Comparison of ENCODE assay signal across 8 cellular contexts in genomic region chr6:26322645-26323482, GRCh38. TPM values are rescaled to one million over a fixed set of nuclear protein-coding genes. Genes with fewer than 3 reads are reported as not detected.
DNase-seq lines count a peak whose midpoint lies in the region; ATAC-seq, FAIRE-seq and TF ChIP-seq lines count a peak whose summit lies in the region.

No MANE protein-coding gene starts in this region.

- TF ChIP-seq RAD21 in H1 (IDR thresholded peaks at IDR 0.05 in 1 of 2, conservative IDR thresholded peaks at IDR 0.05 in 1 of 2; ENCODE audit: low read depth in 2 of 2, low read length in 2 of 2): no peak

- no peak overlapping the region for H3K56ac ChIP-seq in H1 (replicated peaks; ENCODE audit: insufficient read length, low read depth, low read length)
- H3K56ac ChIP-seq in mesendoderm (ENCODE audit: low read length): no peak overlapping the region

- H2BK5ac ChIP-seq in H1 (ENCODE audit: low read depth, low read length) (no peak overlapping the region), mesendoderm (ENCODE audit: low read length) (no peak overlapping the region)

- TF ChIP-seq POLR2A in H1 (IDR thresholded peaks at IDR 0.05; ENCODE audit: control extremely low read depth in 1 of 2, low read depth in 2 of 2, low read length in 2 of 2): no peak

- H3K9me3 ChIP-seq in DOHH2 (ENCODE audit: control insufficient read depth, insufficient read depth, low read length) (no peaks in the 10 kb centered on the region), H1 (ENCODE audit: insufficient read depth in 2 of 2, low read depth in 1 of 2, low read length in 1 of 2) (no peaks in the 10 kb centered on the region), subcutaneous abdominal adipose tissue (ENCODE audit: control insufficient read depth in 5 of 5, low read length in 5 of 5) (no peaks in the 10 kb centered on the region)

- H4K8ac ChIP-seq in H1 (ENCODE audit: extremely low read depth, insufficient read depth, low read length) (no peak overlapping the region), mesendoderm (ENCODE audit: low read depth, low read length) (no peak overlapping the region)

- 58% methylated on average over 21 of the region's 21 CpGs; no CpG with 5 or more reads in 1 of the 2 experiments for WGBS in H1 (ENCODE audit: extremely low coverage in 1 of 2, insufficient coverage in 1 of 2, insufficient read length in 1 of 2, insufficient replicate concordance in 2 of 2, low coverage in 1 of 2, low lambda C conversion rate in 2 of 2, missing lambda C conversion rate in 1 of 2), 2 experiments
- WGBS in mesendoderm (ENCODE audit: extremely low coverage, insufficient coverage, low lambda C conversion rate): no CpG with 5 or more reads among the region's 21 CpGs

- H2AFZ ChIP-seq in H1 (ENCODE audit: low read length): no peak overlapping the region

- DNase-seq in NCI-H460 (ENCODE audit: extremely low read depth, low read depth): peak; percentile 85
- DNase-seq in activated CD4-positive, alpha-beta T cell treated with anti-CD3 and anti-CD28 coated beads for 4 hours: peak; percentile 66 to 78
- DNase-seq in H1 (ENCODE audit: low read depth in 1 of 2, low spot score in 2 of 2): peak in 1 of 2 experiments; percentile 81
- peak; percentile 95 for DNase-seq in mesendoderm

- no peaks in the 10 kb centered on the region; the same call in none of the 2 replicates for H3K23me2 ChIP-seq in H1 (ENCODE audit: low read depth, low read length)

- H3K9ac ChIP-seq in H1 (replicated peaks in 1 of 4; ENCODE audit: extremely low read depth in 1 of 4, low read depth in 3 of 4, low read length in 3 of 4) (0 out of 7 replicates have a peak overlapping the region, but pooled peaks of 1 of the 4 experiments have one; percentile 18), mesendoderm (ENCODE audit: low read length) (no peak overlapping the region), subcutaneous abdominal adipose tissue (ENCODE audit: low read length in 5 of 5) (peak overlapping the region in 2 of 5 donors; percentile 73)

- H3K4me3 ChIP-seq in DOHH2 (ENCODE audit: low read length) (peak overlapping the region; percentile 88), H1 (ENCODE audit: extremely low read depth in 1 of 4, insufficient read depth in 2 of 4, low read depth in 3 of 4, low read length in 4 of 4) (peak overlapping the region; percentile 70 to 89 (median 78)), mesendoderm (ENCODE audit: low read length) (no peak overlapping the region), subcutaneous abdominal adipose tissue (ENCODE audit: low read depth in 1 of 5, low read length in 5 of 5) (peak overlapping the region; percentile 43 to 88 (median 82))

- no peak overlapping the region for H4K91ac ChIP-seq in H1 (replicated peaks; ENCODE audit: insufficient read length, low read length)

- CTCF ChIA-PET in H1 (lab: Charles Lee; ENCODE audit: partially characterized antibody): interaction anchor here (0.7 to 2.3 kb wide), 14 partner anchors 8 to 1452 kb away, joined by 3 to 10 read pairs (median 4); no protein-coding TSS in a partner anchor

- H2BK120ac ChIP-seq in H1 (replicated peaks; ENCODE audit: low read depth, low read length): peak overlapping the region; percentile 43
- no peak overlapping the region for H2BK120ac ChIP-seq in mesendoderm (ENCODE audit: low read depth, low read length)

- TF ChIP-seq EP300 in H1 (IDR thresholded peaks at IDR 0.05; ENCODE audit: borderline replicate concordance in 1 of 2, low read depth in 2 of 2, low read length in 2 of 2): no peak

- H3K23ac ChIP-seq in H1 (ENCODE audit: insufficient read length): no peak overlapping the region
- no peak overlapping the region for H3K23ac ChIP-seq in mesendoderm (ENCODE audit: low read length)

- H3K79me2 ChIP-seq in DOHH2 (ENCODE audit: control insufficient read depth, low read length) (no peaks in the 10 kb centered on the region), H1 (ENCODE audit: control insufficient read depth in 1 of 2, insufficient read depth in 2 of 2, low read length in 2 of 2) (no peaks in the 10 kb centered on the region), mesendoderm (ENCODE audit: control insufficient read depth, insufficient read depth, low read length) (no peaks in the 10 kb centered on the region)

- H3K79me1 ChIP-seq in H1 (ENCODE audit: low read depth, low read length) (no peaks in the 10 kb centered on the region), mesendoderm (ENCODE audit: low read length) (no peaks in the 10 kb centered on the region)

- TF ChIP-seq CTCF in DOHH2 (IDR thresholded peaks at IDR 0.05; ENCODE audit: low read depth, low read length, poor library complexity, severe bottlenecking) (no peak), H1 (IDR thresholded peaks at IDR 0.05; ENCODE audit: control extremely low read depth in 1 of 3, insufficient read depth in 1 of 3, low read depth in 1 of 3, low read length in 3 of 3) (no peak)

- peaks cover 22% of the 10 kb centered on the region for H3F3A ChIP-seq in DOHH2 (ENCODE audit: control insufficient read depth, insufficient read depth)

- H3K27ac ChIP-seq in DOHH2 (ENCODE audit: low read depth, low read length): peak overlapping the region; percentile 72
- no peak overlapping the region for H3K27ac ChIP-seq in H1 (ENCODE audit: low read depth, low read length)
- H3K27ac ChIP-seq in mesendoderm (ENCODE audit: low read depth, low read length): no peak overlapping the region
- peak overlapping the region; percentile 54 for H3K27ac ChIP-seq in subcutaneous abdominal adipose tissue (ENCODE audit: low read depth, low read length)

- POLR2A ChIA-PET in H1 (lab: Charles Lee; ENCODE audit: partially characterized antibody): interaction anchor here (0.6 to 3.1 kb wide), 15 partner anchors 11 to 824 kb away, joined by 3 to 37 read pairs (median 4); partner anchors contain the start of gene HMGN4

- no peak overlapping the region; the same call in 1 of the 2 replicates for H2BK12ac ChIP-seq in H1 (ENCODE audit: low read depth, low read length)

- FAIRE-seq in H1 (lab: Jason Lieb, UNC): peak; percentile 7

- H3K9me2 ChIP-seq in DOHH2 (replicated peaks; ENCODE audit: control insufficient read depth, low read length): no peaks in the 10 kb centered on the region

- no peak overlapping the region for H2BK20ac ChIP-seq in H1 (ENCODE audit: low read length)

- H3K14ac ChIP-seq in H1 (ENCODE audit: insufficient read length): no peak overlapping the region

- H4K5ac ChIP-seq in H1 (ENCODE audit: insufficient read length, low read depth, low read length) (no peak overlapping the region), mesendoderm (ENCODE audit: low read length) (no peak overlapping the region)

- H4K20me1 ChIP-seq in DOHH2 (ENCODE audit: control insufficient read depth, insufficient read depth, low read depth, low read length) (no peaks in the 10 kb centered on the region), H1 (replicated peaks in 1 of 2; ENCODE audit: control insufficient read depth in 1 of 2, insufficient read depth in 2 of 2, low read length in 2 of 2) (peaks cover 0 to 1% of the 10 kb centered on the region in 2 experiments)

- H3K4me2 ChIP-seq in DOHH2 (ENCODE audit: low read length): peak overlapping the region; percentile 55
- peak overlapping the region; percentile 50 to 62; a peak in 2 of 4 replicates for H3K4me2 ChIP-seq in H1 (ENCODE audit: insufficient read depth in 1 of 2, low read depth in 2 of 2, low read length in 2 of 2)
- no peak overlapping the region for H3K4me2 ChIP-seq in mesendoderm (ENCODE audit: low read length)

- H3K18ac ChIP-seq in H1 (ENCODE audit: extremely low read depth, low read length): no peak overlapping the region
- H3K18ac ChIP-seq in mesendoderm (ENCODE audit: low read length): no peak overlapping the region

- H2BK15ac ChIP-seq in H1 (ENCODE audit: low read length): no peak overlapping the region
- no peak overlapping the region for H2BK15ac ChIP-seq in mesendoderm (replicated peaks; ENCODE audit: low read depth)

- H3K4me1 ChIP-seq in DOHH2 (ENCODE audit: control insufficient read depth, low read length) (peaks cover 45% of the 10 kb centered on the region), H1 (replicated peaks in 1 of 4; ENCODE audit: control insufficient read depth in 3 of 4, insufficient read depth in 4 of 4, low read length in 3 of 4) (peaks cover 0 to 5% (median 2%) of the 10 kb centered on the region in 4 experiments; a peak in 3 of 7 replicates), mesendoderm (ENCODE audit: control insufficient read depth, low read depth, low read length) (no peaks in the 10 kb centered on the region), subcutaneous abdominal adipose tissue (ENCODE audit: control insufficient read depth in 5 of 5, insufficient read depth in 5 of 5, low read length in 5 of 5) (peaks cover 0 to 11% (median 5%) of the 10 kb centered on the region in 5 donors)

- ATAC-seq in HG02884 (IDR thresholded peaks at IDR 0.05; ENCODE audit: unreplicated experiment) (peak; percentile 36), GM18519 (IDR thresholded peaks at IDR 0.05; ENCODE audit: low FRiP score, unreplicated experiment) (no peak)

- H3K4ac ChIP-seq in H1 (replicated peaks; ENCODE audit: insufficient read length, low read depth, low read length): no peak overlapping the region
- no peak overlapping the region for H3K4ac ChIP-seq in mesendoderm (ENCODE audit: low read depth, low read length)

- H2AK5ac ChIP-seq in H1 (ENCODE audit: low read depth, low read length) (no peak overlapping the region), mesendoderm (ENCODE audit: low read length) (no peak overlapping the region)

- H3K36me3 ChIP-seq in DOHH2 (ENCODE audit: control insufficient read depth, low read length) (no peaks in the 10 kb centered on the region), H1 (ENCODE audit: control insufficient read depth in 2 of 4, insufficient read depth in 4 of 4, low read length in 3 of 4) (no peaks in the 10 kb centered on the region), mesendoderm (ENCODE audit: control insufficient read depth, insufficient read depth, low read length) (no peaks in the 10 kb centered on the region), subcutaneous abdominal adipose tissue (ENCODE audit: control insufficient read depth in 5 of 5, insufficient read depth in 5 of 5, low read length in 5 of 5) (no peaks in the 10 kb centered on the region)

- no peaks in the 10 kb centered on the region for H3K27me3 ChIP-seq in DOHH2 (ENCODE audit: control insufficient read depth, low read length)
- H3K27me3 ChIP-seq in H1 (replicated peaks in 1 of 4; ENCODE audit: control insufficient read depth in 3 of 4, extremely low read depth in 1 of 4, insufficient read depth in 3 of 4, low read length in 3 of 4): peaks cover 0 to 4% (median 0%) of the 10 kb centered on the region in 4 experiments; a peak in 1 of 7 replicates
- H3K27me3 ChIP-seq in mesendoderm (ENCODE audit: insufficient read depth, low read length, poor library complexity): no peaks in the 10 kb centered on the region
- peaks cover 0 to 7% (median 6%) of the 10 kb centered on the region in 5 donors for H3K27me3 ChIP-seq in subcutaneous abdominal adipose tissue (ENCODE audit: control insufficient read depth in 5 of 5, insufficient read depth in 4 of 5, low read length in 5 of 5)

RNA-seq across cellular contexts. Expression of gene BTN3A2, which starts 42.1 kb away (rescaled TPM):
- total RNA-seq in NCI-H460 (2014; rRNA removed; shearing (Covaris generic)): 14.3 and 17.6 TPM in 2 replicates
- 11.9 and 19.0 TPM in 2 replicates for polyA plus RNA-seq in NCI-H460 (2014; cell fraction: nucleus; rRNA removed)
- total RNA-seq in H1 (2021; fragmentation: NEBNext Ultra II Directional; extraction: Animal tissue kit (Norgen Biotek cat#: 25700)): 5.5 and 5.6 TPM in 2 replicates
- 3.4 and 5.3 TPM in 2 replicates for polyA plus RNA-seq in H1 (2011; rRNA removed)
- polyA plus RNA-seq in H1 (2011; cell fraction: cytosol; rRNA removed): 5.5 TPM
- polyA plus RNA-seq in H1 (2011; cell fraction: nucleus; rRNA removed): 11.3 TPM
- polyA plus RNA-seq in H1 (2012, experiment 1 of 2): 5.5 to 11.8 TPM (median 7.3 TPM) in 4 replicates
- 1.1 TPM for polyA plus RNA-seq in H1 (2012, experiment 2 of 2)
- 5.9 TPM for polyA plus RNA-seq in H1 (2013, experiment 1 of 2)
- polyA plus RNA-seq in H1 (2013, experiment 2 of 2): 5.8 TPM
- 11.7 and 14.0 TPM in 2 replicates for polyA minus RNA-seq in H1 (2011; rRNA and poly(A)+ RNA removed)
- polyA minus RNA-seq in H1 (2011; cell fraction: cytosol; rRNA and poly(A)+ RNA removed): 2.0 TPM
- polyA minus RNA-seq in H1 (2011; cell fraction: nucleus; rRNA and poly(A)+ RNA removed): 9.5 TPM
- 0.49 TPM for polyA plus RNA-seq in mesendoderm (2013, experiment 1 of 2)
- polyA plus RNA-seq in mesendoderm (2013, experiment 2 of 2): 0.52 TPM

Comparison
In these comparisons a context has a peak if more than half of its experiments do, and no peak if none do; other contexts are left out.
1. H3K27ac ChIP-seq: peak in DOHH2 (single experiment) and subcutaneous abdominal adipose tissue (single experiment); none in H1 (single experiment) and mesendoderm (single experiment).